ENCODE assay signal across 8 cellular contexts in the genomic region with DNA sequence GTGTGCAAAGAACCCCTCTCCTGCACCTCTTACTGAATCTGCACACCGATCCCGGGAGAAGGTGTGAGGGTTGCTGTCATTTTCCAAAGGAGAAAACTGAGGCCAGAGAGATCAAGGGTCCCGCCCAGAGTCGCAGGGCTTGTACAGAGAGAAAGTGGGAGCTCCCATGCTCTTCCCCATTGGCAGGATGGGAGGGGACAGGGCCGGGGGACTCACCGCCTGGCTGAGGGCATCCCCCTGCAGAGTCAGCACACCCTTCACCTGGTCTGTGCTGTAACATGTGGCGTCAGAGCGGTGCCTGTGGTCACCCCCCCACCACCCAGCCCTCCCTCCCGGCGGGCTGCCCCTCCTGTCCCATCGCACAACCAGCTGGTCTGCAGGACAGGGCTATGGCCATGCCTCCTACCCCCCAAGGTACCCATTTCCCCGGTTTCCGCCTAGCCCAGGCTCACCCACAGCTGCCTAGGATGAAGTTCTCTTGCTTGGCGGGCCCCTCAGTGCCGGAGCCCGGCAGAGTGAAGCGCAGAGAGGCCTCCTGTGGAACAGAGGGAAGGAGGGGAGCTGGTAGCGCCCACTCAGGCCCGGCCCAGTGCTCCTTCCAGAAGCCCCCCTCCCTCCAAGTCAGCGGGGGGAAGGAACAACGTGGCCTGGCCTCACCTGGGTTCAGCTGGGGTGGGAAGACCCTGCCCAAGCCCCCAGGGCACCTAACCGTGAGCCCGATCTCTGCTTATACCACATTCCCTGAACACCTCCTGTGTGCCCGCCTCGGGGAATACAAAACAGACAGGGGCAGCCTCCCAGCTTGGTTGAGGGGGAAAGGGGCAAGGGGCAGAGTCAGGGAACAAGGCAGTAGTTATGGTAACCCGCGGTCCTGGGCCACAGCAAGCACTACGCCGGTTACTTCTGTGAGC. TPM values are rescaled to one million over a fixed set of nuclear protein-coding genes. Genes with fewer than 3 reads are reported as not detected.
DNase-seq lines count a peak whose midpoint lies in the region; ATAC-seq, FAIRE-seq and TF ChIP-seq lines count a peak whose summit lies in the region.

No MANE protein-coding gene starts in this region.

- H3K27me3 ChIP-seq in DND-41 (ENCODE audit: insufficient read depth, low read length, poor library complexity) (no peaks in the 10 kb centered on the region), esophagus (ENCODE audit: control insufficient read depth in 1 of 2, insufficient read depth in 2 of 2, low read length in 2 of 2) (no peaks in the 10 kb centered on the region), pancreas (no peaks in the 10 kb centered on the region)

- no peak for TF ChIP-seq CTCF in DND-41 (IDR thresholded peaks at IDR 0.05; ENCODE audit: borderline replicate concordance, extremely low read depth, low read length, poor library complexity, severe bottlenecking)
- no peak for TF ChIP-seq CTCF in pancreas (IDR thresholded peaks at IDR 0.05)

- no peak for FAIRE-seq in pancreas (lab: Jason Lieb, UNC)

- H3K4me3 ChIP-seq in DND-41 (ENCODE audit: low read depth in 1 of 2, low read length in 2 of 2) (peak overlapping the region; percentile 70 to 84; a peak in 3 of 4 replicates), esophagus (ENCODE audit: low read depth in 1 of 2, low read length in 2 of 2) (peak overlapping the region; percentile 66 to 75), pancreas (peak overlapping the region; percentile 58 to 91 (median 82))

- H3K4me1 ChIP-seq in DND-41 (ENCODE audit: insufficient read depth, low read length) (peaks cover 24% of the 10 kb centered on the region), esophagus (ENCODE audit: control insufficient read depth in 2 of 2, insufficient read depth in 2 of 2, low read length in 1 of 2) (peaks cover 0 to 16% of the 10 kb centered on the region in 2 donors), pancreas (peaks cover 14 to 21% (median 16%) of the 10 kb centered on the region in 3 donors)

- H4K20me1 ChIP-seq in DND-41 (ENCODE audit: insufficient read depth, low read length), result peaks cover 6% of the 10 kb centered on the region; the same call in 1 of the 2 replicates

- DNase-seq in DND-41, result no peak
- peak; percentile 33 for DNase-seq in RPMI8226
- peak in 3 of 6 donors; percentile 29 to 57 (median 42) for DNase-seq in pancreas
- DNase-seq in T1000 (lab: John Stamatoyannopoulos, UW), result no peak
- DNase-seq in GF-D8 (lab: John Stamatoyannopoulos, UW), result no peak
- DNase-seq in kidney glomerular epithelial cell (lab: John Stamatoyannopoulos, UW), result no peak

- peak overlapping the region; percentile 91 for H3K4me2 ChIP-seq in DND-41 (ENCODE audit: insufficient read depth, low read length)

- H3K27ac ChIP-seq in DND-41 (ENCODE audit: low read length) (no peak overlapping the region; the same call in 1 of the 2 replicates), esophagus (ENCODE audit: low read depth in 2 of 2, low read length in 1 of 2) (peak overlapping the region; percentile 92 to 96), pancreas (peak overlapping the region; percentile 67 to 87 (median 79))

- H3K9ac ChIP-seq in DND-41 (ENCODE audit: low read depth, low read length), result peak overlapping the region; percentile 59; the same call in 1 of the 2 replicates

- H3K9me3 ChIP-seq in DND-41 (ENCODE audit: insufficient read depth, low read length, severe bottlenecking), result no peaks in the 10 kb centered on the region
- H3K9me3 ChIP-seq in esophagus (ENCODE audit: control insufficient read depth in 2 of 2, insufficient read depth in 1 of 2, low read depth in 1 of 2, low read length in 1 of 2), result no peaks in the 10 kb centered on the region
- H3K9me3 ChIP-seq in pancreas, result no peaks in the 10 kb centered on the region

- peak overlapping the region; percentile 84; the same call in 1 of the 2 replicates for H2AFZ ChIP-seq in DND-41 (ENCODE audit: low read depth, low read length)

- WGBS in esophagus, 2 donors, result 40 to 41% methylated on average over 26 to 29 of the region's 29 CpGs
- WGBS in pancreas, 2 donors, result 31 to 32% methylated on average over 29 of the region's 29 CpGs

- no peaks in the 10 kb centered on the region for H3K79me2 ChIP-seq in DND-41 (ENCODE audit: insufficient read depth, low read length)

- peaks cover 21% of the 10 kb centered on the region for H3K36me3 ChIP-seq in DND-41 (ENCODE audit: insufficient read depth, low read length)
- H3K36me3 ChIP-seq in esophagus (ENCODE audit: control insufficient read depth in 2 of 2, insufficient read depth in 2 of 2, low read length in 1 of 2), result peaks cover 14 to 33% of the 10 kb centered on the region in 2 donors
- peaks cover 0 to 5% (median 0%) of the 10 kb centered on the region in 3 donors for H3K36me3 ChIP-seq in pancreas

- intact Hi-C loops in pancreas (cut with DNase I), result loop anchor here in 1 of 3 donors (10.0 kb wide), 1 partner anchor 63 kb away; no protein-coding TSS in a partner anchor

- no peak for ATAC-seq in DND-41 (ENCODE audit: insufficient read depth, low read depth)
- ATAC-seq in pancreas, result peak in 3 of 4 donors; percentile 0 to 4 (median 2)
- no peak for ATAC-seq in HG03108 (IDR thresholded peaks at IDR 0.05; ENCODE audit: unreplicated experiment)

RNA-seq across cellular contexts. Expression of gene ROGDI, which starts 1.1 kb away (rescaled TPM):
- polyA plus RNA-seq in esophagus (10 to 100 TPM; 28.7 to 49.5 TPM), pancreas (10 to 100 TPM; 55.0 to 63.0 TPM)
- 10 to 100 TPM; 12.3 to 18.3 (median 13.0) TPM for total RNA-seq in pancreas

RNA-seq across cellular contexts. Expression of gene SMIM22, which starts 6.1 kb away (rescaled TPM):
- polyA plus RNA-seq in esophagus (10 to 100 TPM; 20.1 to 28.6 TPM), pancreas (100 to 1,000 TPM; 176 to 367 TPM)
- total RNA-seq in pancreas, result 10 to 100 TPM; 49.2 to 69.1 (median 63.2) TPM

RNA-seq across cellular contexts. Expression of gene SEPTIN12, which starts 13.2 kb away (rescaled TPM):
- under 1 TPM in 1 of 2 donors, not detected in 1; 0.07 TPM for polyA plus RNA-seq in esophagus
- total RNA-seq in pancreas, result not detected
- polyA plus RNA-seq in pancreas, result 1 to 10 TPM in 1 of 2 donors, not detected in 1; 1.4 TPM

RNA-seq across cellular contexts. Expression of gene ZNF500, which starts 34.3 kb away (rescaled TPM):
- 1 to 10 TPM; 4.4 to 8.9 TPM for polyA plus RNA-seq in esophagus
- 10 to 100 TPM in 1 of 6 donors, 1 to 10 TPM in 5; 5.5 to 10.0 (median 7.2) TPM for total RNA-seq in pancreas
- polyA plus RNA-seq in pancreas, result 10 to 100 TPM in 1 of 2 donors, 1 to 10 TPM in 1; 6.5 to 14.1 TPM

RNA-seq across cellular contexts. Expression of gene GLYR1, which starts 45.8 kb away (rescaled TPM):
- 10 to 100 TPM; 34.3 to 35.6 TPM for polyA plus RNA-seq in esophagus
- 10 to 100 TPM; 27.2 to 58.6 (median 40.4) TPM for total RNA-seq in pancreas
- polyA plus RNA-seq in pancreas, result 10 to 100 TPM; 33.0 to 41.4 TPM

Comparison
In these comparisons a context has a peak if more than half of its experiments do, and no peak if none do; other contexts are left out.
1. ATAC-seq: peak in pancreas (3 of 4); none in DND-41 (single experiment) and HG03108 (single experiment).
2. RNA of gene SMIM22, which starts 6.1 kb away (polyA plus RNA-seq): 176 to 367 TPM in pancreas; 20.1 to 28.6 TPM in esophagus; every median in the first group is over 4 times any median in the second.
3. Peak in every context shown above with its lines, with median percentiles within 50 percentile points of each other: H3K4me3 ChIP-seq.